ENCODE assay signal across 15 cellular contexts in genomic region chr13:90416938-90417337, GRCh38.
"Had no signal": no experiment of that assay in that cellular context is flagged by ENCODE, and none has a peak within 500 bp of the region (broad histone marks: within the 10 kb centered on the region; RNA-seq: fewer than 3 reads in every experiment).

No MANE protein-coding gene starts in this region.

- H3K4me1 Mint-ChIP-seq: activated naive CD8-positive, alpha-beta T cell treated with anti-CD3 and anti-CD28 coated beads for 36 hours; stimulated activated naive B cell treated with anti-CD40 and anti-IgM and Interleukin-4, amounts not matched to agents 10 μg/mL and 1 μg/mL and 100 μg/mL, for 72 hours had no signal

- H3K4me3 Mint-ChIP-seq: activated naive CD8-positive, alpha-beta T cell treated with anti-CD3 and anti-CD28 coated beads for 36 hours; activated T-cell treated with anti-CD3 and anti-CD28 coated beads, Interleukin-2, amount 50 U/mL, for 72 hours; stimulated activated naive B cell treated with anti-CD40 and anti-IgM and Interleukin-4, amounts not matched to agents 10 μg/mL and 1 μg/mL and 100 μg/mL, for 72 hours; T-helper 2 cell treated with Interferon-gamma antibody and Interleukin-4, amounts not matched to agents 5 μg/mL and 100 μg/mL, for 36 hours; type B pancreatic cell had no signal

- DNase-seq: activated CD4-positive, alpha-beta T cell treated with anti-CD3 and anti-CD28 coated beads for 1 hour; activated CD4-positive, alpha-beta T cell treated with anti-CD3 and anti-CD28 coated beads, Interleukin-2, amount 50 U/mL, for 48 hours; activated gamma-delta T cell treated with Interleukin-2 at 50 U/mL for 16 hours; activated naive CD8-positive, alpha-beta T cell treated with anti-CD3 and anti-CD28 coated beads for 36 hours; activated T-cell treated with anti-CD3 and anti-CD28 coated beads, Interleukin-2, amount 50 U/mL, for 72 hours; colonic mucosa; heart left ventricle; kidney; left ventricle myocardium inferior; stimulated activated CD4-positive, alpha-beta T cell treated with anti-CD3 and anti-CD28 coated beads, Interleukin-2, amount 100 ng/mL, for 24 hours; stimulated activated naive B cell treated with anti-CD40 and anti-IgM and Interleukin-4, amounts not matched to agents 10 μg/mL and 1 μg/mL and 100 μg/mL, for 72 hours had no signal

- H3K27me3 Mint-ChIP-seq: activated naive CD8-positive, alpha-beta T cell treated with anti-CD3 and anti-CD28 coated beads for 36 hours; stimulated activated naive B cell treated with anti-CD40 and anti-IgM and Interleukin-4, amounts not matched to agents 10 μg/mL and 1 μg/mL and 100 μg/mL, for 72 hours; type B pancreatic cell had no signal

- H3K4me1 ChIP-seq: colonic mucosa, heart left ventricle, left ventricle myocardium inferior, right atrium auricular region had no signal

- H3K36me3 Mint-ChIP-seq: activated naive CD8-positive, alpha-beta T cell treated with anti-CD3 and anti-CD28 coated beads for 36 hours; stimulated activated naive B cell treated with anti-CD40 and anti-IgM and Interleukin-4, amounts not matched to agents 10 μg/mL and 1 μg/mL and 100 μg/mL, for 72 hours; type B pancreatic cell had no signal

- H3K4me3 ChIP-seq: colonic mucosa, heart left ventricle, left ventricle myocardium inferior, right atrium auricular region had no signal

- H3K9me3 ChIP-seq: colonic mucosa, heart left ventricle, left ventricle myocardium inferior, right atrium auricular region had no signal

- H3K36me3 ChIP-seq: colonic mucosa, heart left ventricle, left ventricle myocardium inferior, right atrium auricular region had no signal

- FAIRE-seq: frontal cortex, kidney had no signal

- H3K27ac ChIP-seq: colonic mucosa, heart left ventricle, left ventricle myocardium inferior, right atrium auricular region had no signal

- H3K27ac Mint-ChIP-seq: activated naive CD8-positive, alpha-beta T cell treated with anti-CD3 and anti-CD28 coated beads for 36 hours; activated T-cell treated with anti-CD3 and anti-CD28 coated beads, Interleukin-2, amount 50 U/mL, for 72 hours; stimulated activated naive B cell treated with anti-CD40 and anti-IgM and Interleukin-4, amounts not matched to agents 10 μg/mL and 1 μg/mL and 100 μg/mL, for 72 hours; T-helper 2 cell treated with Interferon-gamma antibody and Interleukin-4, amounts not matched to agents 5 μg/mL and 100 μg/mL, for 36 hours; type B pancreatic cell had no signal

- ATAC-seq: activated T-cell treated with anti-CD3 and anti-CD28 coated beads, Interleukin-2, amount 50 U/mL, for 72 hours; heart left ventricle; stimulated activated naive B cell treated with anti-CD40 and anti-IgM and Interleukin-4, amounts not matched to agents 10 μg/mL and 1 μg/mL and 100 μg/mL, for 72 hours had no signal

- H3K27me3 ChIP-seq: colonic mucosa, heart left ventricle, right atrium auricular region had no signal
